In the genomic region with DNA sequence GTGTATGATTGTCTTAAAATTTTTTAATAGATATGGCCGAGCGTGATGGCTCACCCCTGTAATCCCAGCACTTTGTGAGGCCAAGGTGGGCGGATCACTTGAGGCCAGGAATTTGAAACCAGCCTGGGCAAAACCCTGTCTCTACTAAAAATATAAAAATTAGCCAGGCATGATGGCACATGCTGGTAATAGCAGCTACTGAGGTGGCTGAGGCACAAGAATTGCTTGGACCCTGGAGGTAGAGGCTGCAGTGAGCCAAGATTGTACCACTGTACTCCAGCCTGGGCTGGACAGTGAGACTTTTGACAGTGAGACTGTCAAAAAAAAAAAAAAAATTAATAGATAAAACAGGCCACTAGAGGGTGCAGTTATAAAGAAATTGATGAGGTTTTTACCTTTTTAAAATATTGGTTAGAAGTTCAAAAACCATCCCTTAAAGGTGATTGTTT, we compare ENCODE assay signal across 8 cellular contexts. TPM values are rescaled to one million over a fixed set of nuclear protein-coding genes. Genes with fewer than 3 reads are reported as not detected.
DNase-seq lines count a peak whose midpoint lies in the region; ATAC-seq, FAIRE-seq and TF ChIP-seq lines count a peak whose summit lies in the region.

No MANE protein-coding gene starts in this region.

- H3K9me3 ChIP-seq in keratinocyte (ENCODE audit: control insufficient read depth, low read depth, low read length): no peaks in the 10 kb centered on the region

- H3K4me3 Mint-ChIP-seq in stimulated activated naive CD8-positive, alpha-beta T cell treated with anti-CD3 and anti-CD28 coated beads, Interleukin-15, amount 100 ng/mL, for 72 hours: no peak overlapping the region

- H3K9ac ChIP-seq in keratinocyte (ENCODE audit: control insufficient read depth, extremely low read depth, insufficient read depth, low read length): peak overlapping the region; percentile 69

- no peak overlapping the region for H3K4me3 ChIP-seq in keratinocyte (ENCODE audit: control insufficient read depth in 2 of 3, extremely low read depth in 1 of 3, insufficient read depth in 2 of 3, low read depth in 1 of 3, low read length in 3 of 3)

- H3K9me1 ChIP-seq in keratinocyte (ENCODE audit: control insufficient read depth, extremely low read depth, insufficient read depth, low read length): no peaks in the 10 kb centered on the region

- TF ChIP-seq CTCF in AG09319 (IDR thresholded peaks at IDR 0.05; ENCODE audit: low read depth, low read length): peak; percentile 23
- peak; percentile 25 for TF ChIP-seq CTCF in GM12873 (IDR thresholded peaks at IDR 0.05; ENCODE audit: insufficient read depth, low read depth, low read length, missing control alignments)
- peak in 2 of 3 experiments; percentile 10 to 17 for TF ChIP-seq CTCF in keratinocyte (optimal IDR thresholded peaks at IDR 0.05 in 1 of 3, IDR thresholded peaks at IDR 0.05 in 1 of 3, conservative IDR thresholded peaks at IDR 0.05 in 1 of 3; ENCODE audit: extremely low read depth in 1 of 3, insufficient read depth in 2 of 3, low read length in 3 of 3)

- FAIRE-seq in keratinocyte (lab: Jason Lieb, UNC): no peak
- FAIRE-seq in urothelium cell line (lab: Jason Lieb, UNC): no peak

- H3K27me3 ChIP-seq in keratinocyte (ENCODE audit: control insufficient read depth, extremely low read depth, insufficient read depth, low read length): no peaks in the 10 kb centered on the region

- DNase-seq in AG09319 (ENCODE audit: extremely low read depth, low read depth) (no peak), SW480 (ENCODE audit: low spot score) (peak; percentile 21), keratinocyte (ENCODE audit: low read depth, low spot score) (peak; percentile 28), urothelium cell line (ENCODE audit: low spot score) (no peak), NCI-H128 (lab: John Stamatoyannopoulos, UW; ENCODE audit: unreplicated experiment) (no peak)
- DNase-seq in stimulated activated naive CD8-positive, alpha-beta T cell treated with anti-CD3 and anti-CD28 coated beads, Interleukin-15, amount 100 ng/mL, for 72 hours: no peak
- DNase-seq in NK-92 treated with Interleukin-12 subunit alpha and Interleukin-12 subunit beta, amount 100 ng/mL, for 24 hours (lab: John Stamatoyannopoulos, UW): no peak

- no peaks in the 10 kb centered on the region for H3K79me2 ChIP-seq in keratinocyte (ENCODE audit: control insufficient read depth, insufficient read depth, low read length)

- H3K27ac Mint-ChIP-seq in stimulated activated naive CD8-positive, alpha-beta T cell treated with anti-CD3 and anti-CD28 coated beads, Interleukin-15, amount 100 ng/mL, for 72 hours: no peak overlapping the region

- peaks cover 23 to 40% of the 10 kb centered on the region in 2 experiments for H3K36me3 ChIP-seq in keratinocyte (ENCODE audit: control insufficient read depth in 2 of 2, extremely low read depth in 1 of 2, insufficient read depth in 2 of 2, low read length in 2 of 2)

- no peaks in the 10 kb centered on the region for H4K20me1 ChIP-seq in keratinocyte (ENCODE audit: control insufficient read depth, extremely low read depth, insufficient read depth, low read length)

- no peak overlapping the region for H2AFZ ChIP-seq in keratinocyte (ENCODE audit: control insufficient read depth, low read length)

- dilution Hi-C loops in keratinocyte (cut with MboI; ENCODE audit: extremely low pct_ligation_motif_present, low sequenced_read_pairs): no loop called here

- peak overlapping the region; percentile 51 for H3K4me2 ChIP-seq in keratinocyte (ENCODE audit: control insufficient read depth, extremely low read depth, insufficient read depth, low read depth, low read length)

- no peak for ATAC-seq in stimulated activated naive CD8-positive, alpha-beta T cell treated with anti-CD3 and anti-CD28 coated beads, Interleukin-15, amount 100 ng/mL, for 72 hours

- peaks cover 23% of the 10 kb centered on the region for H3K4me1 ChIP-seq in keratinocyte (ENCODE audit: control insufficient read depth, extremely low read depth, insufficient read depth, low read length)

- H3K4me1 Mint-ChIP-seq in stimulated activated naive CD8-positive, alpha-beta T cell treated with anti-CD3 and anti-CD28 coated beads, Interleukin-15, amount 100 ng/mL, for 72 hours: no peaks in the 10 kb centered on the region

- no peaks in the 10 kb centered on the region for H3K9me3 Mint-ChIP-seq in stimulated activated naive CD8-positive, alpha-beta T cell treated with anti-CD3 and anti-CD28 coated beads, Interleukin-15, amount 100 ng/mL, for 72 hours

- no peaks in the 10 kb centered on the region for H3K27me3 Mint-ChIP-seq in stimulated activated naive CD8-positive, alpha-beta T cell treated with anti-CD3 and anti-CD28 coated beads, Interleukin-15, amount 100 ng/mL, for 72 hours

- peak overlapping the region; percentile 85 for H3K27ac ChIP-seq in keratinocyte (ENCODE audit: control insufficient read depth, insufficient read depth, low read length)

RNA-seq across cellular contexts. Expression of a gene that starts 20.5 kb away (rescaled TPM):
- 9.9 to 17.1 TPM (median 13.0 TPM) in 3 replicates for polyA plus RNA-seq in keratinocyte
- 21.5 TPM for polyA plus RNA-seq in keratinocyte (2011; ENCODE audit: low read depth)
- 6.7 and 8.9 TPM in 2 replicates for polyA plus RNA-seq in keratinocyte (2011; cell fraction: cytosol; rRNA removed)
- 48.0 and 48.8 TPM in 2 replicates for polyA plus RNA-seq in keratinocyte (2011; cell fraction: nucleus; rRNA removed)
- polyA plus RNA-seq in keratinocyte (2012; ENCODE audit: low replicate concordance): 12.5 and 14.4 TPM in 2 replicates
- 13.5 to 28.4 TPM (median 14.1 TPM) in 3 replicates for polyA minus RNA-seq in keratinocyte
- 10.4 TPM for polyA minus RNA-seq in keratinocyte (2011; cell fraction: cytosol; rRNA and poly(A)+ RNA removed)
- 16.9 and 32.6 TPM in 2 replicates for polyA minus RNA-seq in keratinocyte (2011; cell fraction: nucleus; rRNA and poly(A)+ RNA removed)

RNA-seq across cellular contexts. Expression of a gene that starts 40.5 kb away (rescaled TPM):
- 0.02 TPM in 1 of 3 replicates, not detected in the others for polyA plus RNA-seq in keratinocyte
- polyA plus RNA-seq in keratinocyte (2011; ENCODE audit: low read depth): not detected
- not detected in 2 replicates for polyA plus RNA-seq in keratinocyte (2011; cell fraction: cytosol; rRNA removed)
- polyA plus RNA-seq in keratinocyte (2011; cell fraction: nucleus; rRNA removed): not detected in 2 replicates
- polyA plus RNA-seq in keratinocyte (2012; ENCODE audit: low replicate concordance): 0.10 and 0.11 TPM in 2 replicates
- 0.10 TPM in 1 of 3 replicates, not detected in the others for polyA minus RNA-seq in keratinocyte
- not detected for polyA minus RNA-seq in keratinocyte (2011; cell fraction: cytosol; rRNA and poly(A)+ RNA removed)
- not detected in 2 replicates for polyA minus RNA-seq in keratinocyte (2011; cell fraction: nucleus; rRNA and poly(A)+ RNA removed)

Comparison
In these comparisons a context has a peak if more than half of its experiments do, and no peak if none do; other contexts are left out.
1. DNase-seq: peak in SW480 (single experiment) and keratinocyte (single experiment); none in AG09319 (single experiment), stimulated activated naive CD8-positive, alpha-beta T cell treated with anti-CD3 and anti-CD28 coated beads, Interleukin-15, amount 100 ng/mL, for 72 hours (0 of 2), urothelium cell line (single experiment), NK-92 treated with Interleukin-12 subunit alpha and Interleukin-12 subunit beta, amount 100 ng/mL, for 24 hours (single experiment) and NCI-H128 (single experiment).
2. Peak in every context shown above with its lines, with median percentiles within 50 percentile points of each other: CTCF ChIP-seq.